ENCODE assay signal across 33 cellular contexts in genomic region chr2:233007270-233007669, GRCh38. TPM values are rescaled to one million over a fixed set of nuclear protein-coding genes. Genes with fewer than 3 reads are reported as not detected.
"Had no signal": no experiment of that assay in that cellular context is flagged by ENCODE, and none has a peak within 500 bp of the region (broad histone marks: within the 10 kb centered on the region; RNA-seq: fewer than 3 reads in every experiment).

No MANE protein-coding gene starts in this region.

- ATAC-seq: heart right ventricle; left colon; natural killer cell; right cardiac atrium; stimulated activated memory B cell treated with anti-CD40 and anti-IgM and Interleukin-4, amounts not matched to agents 10 μg/mL and 1 μg/mL and 100 μg/mL, for 72 hours; stimulated activated naive CD8-positive, alpha-beta T cell treated with anti-CD3 and anti-CD28 coated beads, Interleukin-15, Interleukin-2, amounts not matched to agents 100 U/mL and 50 U/mL, for 24 hours; upper lobe of right lung had no signal

- H3K4me3 ChIP-seq: esophagus squamous epithelium, heart right ventricle, lung, prostate gland, sigmoid colon, thoracic aorta, tibial nerve, upper lobe of right lung had no signal

- H3K27ac Mint-ChIP-seq: memory B cell; natural killer cell; stimulated activated memory B cell treated with anti-CD40 and anti-IgM and Interleukin-4, amounts not matched to agents 10 μg/mL and 1 μg/mL and 100 μg/mL, for 72 hours had no signal

- FAIRE-seq: colon, islet of Langerhans had no signal

- DNase-seq: cerebellar nuclear complex; dermis blood vessel endothelial cell; effector memory CD4-positive, alpha-beta T cell; erythroblast; esophagus squamous epithelium; foreskin melanocyte; glutamatergic neuron; heart right ventricle; hippocampal formation; kidney glomerular epithelial cell; left colon; natural killer cell; sigmoid colon; stimulated activated CD4-positive, alpha-beta T cell treated with anti-CD3 and anti-CD28 coated beads, Interleukin-4, amount 100 ng/mL, for 4 hours; stimulated activated naive CD8-positive, alpha-beta T cell treated with anti-CD3 and anti-CD28 coated beads, Interleukin-15, Interleukin-2, amounts not matched to agents 100 U/mL and 50 U/mL, for 24 hours; substantia nigra; upper lobe of right lung had no signal

- H3K4me1 Mint-ChIP-seq: natural killer cell, neural crest cell had no signal

- H3K9me3 ChIP-seq: esophagus squamous epithelium, heart right ventricle, neutrophil, prostate gland, sigmoid colon, thoracic aorta, tibial nerve, upper lobe of right lung had no signal

- H3K9me3 Mint-ChIP-seq: memory B cell; natural killer cell; neural crest cell; stimulated activated memory B cell treated with anti-CD40 and anti-IgM and Interleukin-4, amounts not matched to agents 10 μg/mL and 1 μg/mL and 100 μg/mL, for 72 hours had no signal

- H3K79me2 ChIP-seq: parathyroid adenoma had no signal

- H3K4me1 ChIP-seq: esophagus squamous epithelium, heart right ventricle, parathyroid adenoma, prostate gland, sigmoid colon, upper lobe of right lung had no signal

- H3K36me3 ChIP-seq: esophagus squamous epithelium, heart right ventricle, neutrophil, prostate gland, sigmoid colon, thoracic aorta, tibial nerve, upper lobe of right lung had no signal

- H3K4me3 Mint-ChIP-seq: memory B cell; natural killer cell; neural crest cell; stimulated activated memory B cell treated with anti-CD40 and anti-IgM and Interleukin-4, amounts not matched to agents 10 μg/mL and 1 μg/mL and 100 μg/mL, for 72 hours had no signal

- H3K27ac ChIP-seq: esophagus squamous epithelium, heart right ventricle, neutrophil, parathyroid adenoma, prostate gland, sigmoid colon, thoracic aorta, upper lobe of right lung had no signal

- H3K36me3 Mint-ChIP-seq: memory B cell; natural killer cell; stimulated activated memory B cell treated with anti-CD40 and anti-IgM and Interleukin-4, amounts not matched to agents 10 μg/mL and 1 μg/mL and 100 μg/mL, for 72 hours had no signal

- H3K9ac ChIP-seq: parathyroid adenoma had no signal

- H3K27me3 ChIP-seq: esophagus squamous epithelium, sigmoid colon, tibial nerve, upper lobe of right lung had no signal

- H2AFZ ChIP-seq: parathyroid adenoma had no signal

RNA-seq across cellular contexts. Expression of gene NGEF, which starts 5.8 kb away (rescaled TPM):
- total RNA-seq: natural killer cell, upper lobe of right lung had no signal

RNA-seq across cellular contexts. Expression of gene NEU2, which starts 25.2 kb away (rescaled TPM):
- total RNA-seq: dermis blood vessel endothelial cell, esophagus squamous epithelium, heart right ventricle, left colon, liver, lung, mononuclear cell, natural killer cell, neural crest cell, omental fat pad, prostate gland, right cardiac atrium, sigmoid colon, skeletal muscle tissue, thoracic aorta, tibial nerve, upper lobe of right lung had no signal
- polyA plus RNA-seq: heart right ventricle, liver, lung, right cardiac atrium, sigmoid colon had no signal
